23 cellular contexts compared by ENCODE assay signal in genomic region chr4:139720806-139721205, GRCh38.
"Had no signal": no experiment of that assay in that cellular context is flagged by ENCODE, and none has a peak within 500 bp of the region (broad histone marks: within the 10 kb centered on the region; RNA-seq: fewer than 3 reads in every experiment).

No MANE protein-coding gene starts in this region.

- H3K27me3 Mint-ChIP-seq: naive B cell; stimulated activated naive B cell treated with anti-CD40 and anti-IgM and Interleukin-4, amounts not matched to agents 10 μg/mL and 1 μg/mL and 100 μg/mL, for 72 hours; stimulated activated naive CD8-positive, alpha-beta T cell treated with anti-CD3 and anti-CD28 coated beads, Interleukin-15, amount 100 ng/mL, for 72 hours; type B pancreatic cell had no signal

- H3K9me3 Mint-ChIP-seq: naive B cell; nephron; stimulated activated naive B cell treated with anti-CD40 and anti-IgM and Interleukin-4, amounts not matched to agents 10 μg/mL and 1 μg/mL and 100 μg/mL, for 72 hours; stimulated activated naive CD8-positive, alpha-beta T cell treated with anti-CD3 and anti-CD28 coated beads, Interleukin-15, amount 100 ng/mL, for 72 hours; type B pancreatic cell had no signal

- H3K27me3 ChIP-seq: colonic mucosa, esophagus squamous epithelium, heart right ventricle, pancreas, right lobe of liver, uterus had no signal

- H3K9me3 ChIP-seq: colonic mucosa, esophagus squamous epithelium, heart right ventricle, left ventricle myocardium inferior, pancreas, prostate gland, right lobe of liver, uterus had no signal

- H3K4me3 ChIP-seq: colonic mucosa, esophagus squamous epithelium, heart right ventricle, left ventricle myocardium inferior, lung, pancreas, prostate gland, right lobe of liver, uterus had no signal

- H3K4me3 Mint-ChIP-seq: naive B cell; nephron; stimulated activated naive B cell treated with anti-CD40 and anti-IgM and Interleukin-4, amounts not matched to agents 10 μg/mL and 1 μg/mL and 100 μg/mL, for 72 hours; stimulated activated naive CD8-positive, alpha-beta T cell treated with anti-CD3 and anti-CD28 coated beads, Interleukin-15, amount 100 ng/mL, for 72 hours; type B pancreatic cell had no signal

- H3K4me1 ChIP-seq: colonic mucosa, pancreas, prostate gland, uterus had no signal

- ATAC-seq: left cardiac atrium; pancreas; stimulated activated naive B cell treated with anti-CD40 and anti-IgM and Interleukin-4, amounts not matched to agents 10 μg/mL and 1 μg/mL and 100 μg/mL, for 72 hours; stimulated activated naive CD8-positive, alpha-beta T cell treated with anti-CD3 and anti-CD28 coated beads, Interleukin-15, amount 100 ng/mL, for 72 hours had no signal

- H3K4me1 Mint-ChIP-seq: naive B cell; nephron; stimulated activated naive B cell treated with anti-CD40 and anti-IgM and Interleukin-4, amounts not matched to agents 10 μg/mL and 1 μg/mL and 100 μg/mL, for 72 hours; stimulated activated naive CD8-positive, alpha-beta T cell treated with anti-CD3 and anti-CD28 coated beads, Interleukin-15, amount 100 ng/mL, for 72 hours had no signal

- FAIRE-seq: frontal cortex, keratinocyte, pancreas had no signal

- H3K36me3 ChIP-seq: colonic mucosa, uterus had no signal

- DNase-seq: colonic mucosa; dermis blood vessel endothelial cell; esophagus squamous epithelium; heart right ventricle; left cardiac atrium; left ventricle myocardium inferior; mesendoderm; naive B cell; occipital lobe; pancreas; right lobe of liver; stimulated activated CD4-positive, alpha-beta T cell treated with anti-CD3 and anti-CD28 coated beads, Interleukin-2, amount 100 ng/mL, for 24 hours; stimulated activated CD4-positive, alpha-beta T cell treated with anti-CD3 and anti-CD28 coated beads, Interleukin-4, amount 100 ng/mL, for 4 hours; stimulated activated naive B cell treated with anti-CD40 and anti-IgM and Interleukin-4, amounts not matched to agents 10 μg/mL and 1 μg/mL and 100 μg/mL, for 72 hours; stimulated activated naive CD8-positive, alpha-beta T cell treated with anti-CD3 and anti-CD28 coated beads, Interleukin-15, amount 100 ng/mL, for 72 hours; substantia nigra; uterus had no signal

- H3K27ac Mint-ChIP-seq: naive B cell; stimulated activated naive B cell treated with anti-CD40 and anti-IgM and Interleukin-4, amounts not matched to agents 10 μg/mL and 1 μg/mL and 100 μg/mL, for 72 hours; stimulated activated naive CD8-positive, alpha-beta T cell treated with anti-CD3 and anti-CD28 coated beads, Interleukin-15, amount 100 ng/mL, for 72 hours; type B pancreatic cell had no signal

- H3K27ac ChIP-seq: colonic mucosa, esophagus squamous epithelium, heart right ventricle, left ventricle myocardium inferior, pancreas, prostate gland, right lobe of liver, uterus had no signal
